ENCODE assay signal across 1 cellular context in the genomic region with DNA sequence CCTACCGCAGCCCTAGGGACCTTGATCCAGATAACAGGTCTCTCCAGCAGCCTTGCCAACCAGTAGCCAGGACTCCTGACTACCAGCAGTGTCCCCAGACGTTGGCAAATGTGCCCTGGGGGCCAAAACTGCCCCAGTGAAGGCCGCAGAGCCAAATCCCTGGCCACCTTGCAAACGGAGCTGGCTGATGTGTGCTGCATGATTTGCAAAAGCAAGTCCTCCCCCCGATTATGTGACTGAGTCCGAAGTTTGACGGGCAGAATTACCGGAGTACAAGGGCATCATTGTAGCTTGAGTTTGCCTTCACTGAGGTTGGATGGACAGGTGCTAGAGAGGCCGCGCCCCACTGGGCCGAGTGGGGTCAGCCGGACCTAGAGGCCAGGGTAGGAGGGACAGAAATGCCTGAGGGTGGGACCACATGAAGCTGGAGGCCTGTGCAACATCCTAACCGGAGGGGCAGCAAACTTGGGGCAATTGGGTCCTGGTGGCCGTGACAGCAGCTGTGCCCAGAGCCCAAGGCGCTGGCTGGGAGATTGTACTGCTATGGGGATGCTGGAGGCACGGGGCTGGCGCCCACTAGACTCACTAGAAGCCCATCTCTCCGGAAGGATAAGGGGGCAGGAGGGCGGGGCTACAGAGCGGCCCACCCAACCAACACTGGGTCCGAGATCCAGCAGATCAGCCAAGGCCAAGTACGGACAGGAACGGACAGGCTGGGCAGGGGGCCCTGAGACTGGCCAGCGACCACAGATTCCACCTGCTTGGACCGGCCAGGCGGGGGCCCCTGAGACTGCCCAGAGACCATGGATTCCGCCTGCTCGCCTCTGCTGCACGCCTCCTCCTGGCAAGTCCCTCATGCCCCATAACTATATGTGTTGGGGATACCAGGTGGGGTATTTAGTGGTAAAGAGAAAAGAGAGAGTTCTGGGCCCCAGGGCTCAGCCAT.
TF ChIP-seq lines count a peak whose summit lies in the region.

No MANE protein-coding gene starts in this region.

TF ChIP-seq in HepG2, 621 proteins besides CTCF, POLR2A, EP300 and RAD21 (continued from another document and continues in another):
- TF ChIP-seq, protein P1, sequence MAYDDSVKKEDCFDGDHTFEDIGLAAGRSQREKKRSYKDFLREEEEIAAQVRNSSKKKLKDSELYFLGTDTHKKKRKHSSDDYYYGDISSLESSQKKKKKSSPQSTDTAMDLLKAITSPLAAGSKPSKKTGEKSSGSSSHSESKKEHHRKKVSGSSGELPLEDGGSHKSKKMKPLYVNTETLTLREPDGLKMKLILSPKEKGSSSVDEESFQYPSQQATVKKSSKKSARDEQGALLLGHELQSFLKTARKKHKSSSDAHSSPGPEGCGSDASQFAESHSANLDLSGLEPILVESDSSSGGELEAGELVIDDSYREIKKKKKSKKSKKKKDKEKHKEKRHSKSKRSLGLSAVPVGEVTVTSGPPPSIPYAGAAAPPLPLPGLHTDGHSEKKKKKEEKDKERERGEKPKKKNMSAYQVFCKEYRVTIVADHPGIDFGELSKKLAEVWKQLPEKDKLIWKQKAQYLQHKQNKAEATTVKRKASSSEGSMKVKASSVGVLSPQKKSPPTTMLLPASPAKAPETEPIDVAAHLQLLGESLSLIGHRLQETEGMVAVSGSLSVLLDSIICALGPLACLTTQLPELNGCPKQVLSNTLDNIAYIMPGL (CRISPR knock-in tag; IDR thresholded peaks at IDR 0.05; ENCODE audit: borderline replicate concordance in 1 of 2, low read depth in 1 of 2) = peak; percentile 21 to 64; a peak in 1 of 4 replicates
- TF ChIP-seq ZSCAN9 (CRISPR knock-in tag; IDR thresholded peaks at IDR 0.05; ENCODE audit: borderline replicate concordance) = 0 out of 2 replicates have a peak, but pooled peaks have one; percentile 17
- peak; percentile 49; the same call in 1 of the 2 replicates for TF ChIP-seq ZFY (CRISPR knock-in tag; IDR thresholded peaks at IDR 0.05)
- no peak for TF ChIP-seq ZNF570 (CRISPR knock-in tag; IDR thresholded peaks at IDR 0.05; ENCODE audit: borderline replicate concordance)
- no peak; the same call in none of the 2 replicates for TF ChIP-seq ZNF816 (CRISPR knock-in tag; IDR thresholded peaks at IDR 0.05; ENCODE audit: borderline replicate concordance)
- TF ChIP-seq HNRNPUL1 (IDR thresholded peaks at IDR 0.05; ENCODE audit: low read depth, low read length) = no peak
- TF ChIP-seq ZNF317 (CRISPR knock-in tag; IDR thresholded peaks at IDR 0.05) = peak; percentile 48; the same call in 1 of the 2 replicates
- TF ChIP-seq ZNF800 (CRISPR knock-in tag; IDR thresholded peaks at IDR 0.05) = no peak
- TF ChIP-seq KMT2A (CRISPR knock-in tag; IDR thresholded peaks at IDR 0.05) = no peak
- TF ChIP-seq BRCA1 (CRISPR knock-in tag; IDR thresholded peaks at IDR 0.05) = no peak
- TF ChIP-seq, protein P2, sequence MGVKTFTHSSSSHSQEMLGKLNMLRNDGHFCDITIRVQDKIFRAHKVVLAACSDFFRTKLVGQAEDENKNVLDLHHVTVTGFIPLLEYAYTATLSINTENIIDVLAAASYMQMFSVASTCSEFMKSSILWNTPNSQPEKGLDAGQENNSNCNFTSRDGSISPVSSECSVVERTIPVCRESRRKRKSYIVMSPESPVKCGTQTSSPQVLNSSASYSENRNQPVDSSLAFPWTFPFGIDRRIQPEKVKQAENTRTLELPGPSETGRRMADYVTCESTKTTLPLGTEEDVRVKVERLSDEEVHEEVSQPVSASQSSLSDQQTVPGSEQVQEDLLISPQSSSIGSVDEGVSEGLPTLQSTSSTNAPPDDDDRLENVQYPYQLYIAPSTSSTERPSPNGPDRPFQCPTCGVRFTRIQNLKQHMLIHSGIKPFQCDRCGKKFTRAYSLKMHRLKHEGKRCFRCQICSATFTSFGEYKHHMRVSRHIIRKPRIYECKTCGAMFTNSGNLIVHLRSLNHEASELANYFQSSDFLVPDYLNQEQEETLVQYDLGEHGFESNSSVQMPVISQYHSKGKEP (CRISPR knock-in tag; IDR thresholded peaks at IDR 0.05) = no peak
- TF ChIP-seq ZNF775 (CRISPR knock-in tag; IDR thresholded peaks at IDR 0.05; ENCODE audit: borderline replicate concordance) = no peak
- peak; percentile 86; the same call in 1 of the 2 replicates for TF ChIP-seq SNAI1 (CRISPR knock-in tag; IDR thresholded peaks at IDR 0.05; ENCODE audit: borderline replicate concordance)
- no peak for TF ChIP-seq ELF1 (CRISPR knock-in tag; IDR thresholded peaks at IDR 0.05)
- no peak for TF ChIP-seq PAWR (CRISPR knock-in tag; IDR thresholded peaks at IDR 0.05; ENCODE audit: borderline replicate concordance)
- TF ChIP-seq, protein P3, sequence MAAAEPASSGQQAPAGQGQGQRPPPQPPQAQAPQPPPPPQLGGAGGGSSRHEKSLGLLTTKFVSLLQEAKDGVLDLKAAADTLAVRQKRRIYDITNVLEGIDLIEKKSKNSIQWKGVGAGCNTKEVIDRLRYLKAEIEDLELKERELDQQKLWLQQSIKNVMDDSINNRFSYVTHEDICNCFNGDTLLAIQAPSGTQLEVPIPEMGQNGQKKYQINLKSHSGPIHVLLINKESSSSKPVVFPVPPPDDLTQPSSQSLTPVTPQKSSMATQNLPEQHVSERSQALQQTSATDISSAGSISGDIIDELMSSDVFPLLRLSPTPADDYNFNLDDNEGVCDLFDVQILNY (CRISPR knock-in tag; conservative IDR thresholded peaks at IDR 0.05) = 0 out of 2 replicates have a peak, but pooled peaks have one; percentile 4
- TF ChIP-seq SNAPC2 (CRISPR knock-in tag; IDR thresholded peaks at IDR 0.05) = peak; percentile 48
- no peak for TF ChIP-seq ZNF576 (CRISPR knock-in tag; IDR thresholded peaks at IDR 0.05)
- TF ChIP-seq GABPB1 (CRISPR knock-in tag; IDR thresholded peaks at IDR 0.05) = peak; percentile 42
- TF ChIP-seq CERS6 (CRISPR knock-in tag; IDR thresholded peaks at IDR 0.05) = no peak
- TF ChIP-seq, protein P4, sequence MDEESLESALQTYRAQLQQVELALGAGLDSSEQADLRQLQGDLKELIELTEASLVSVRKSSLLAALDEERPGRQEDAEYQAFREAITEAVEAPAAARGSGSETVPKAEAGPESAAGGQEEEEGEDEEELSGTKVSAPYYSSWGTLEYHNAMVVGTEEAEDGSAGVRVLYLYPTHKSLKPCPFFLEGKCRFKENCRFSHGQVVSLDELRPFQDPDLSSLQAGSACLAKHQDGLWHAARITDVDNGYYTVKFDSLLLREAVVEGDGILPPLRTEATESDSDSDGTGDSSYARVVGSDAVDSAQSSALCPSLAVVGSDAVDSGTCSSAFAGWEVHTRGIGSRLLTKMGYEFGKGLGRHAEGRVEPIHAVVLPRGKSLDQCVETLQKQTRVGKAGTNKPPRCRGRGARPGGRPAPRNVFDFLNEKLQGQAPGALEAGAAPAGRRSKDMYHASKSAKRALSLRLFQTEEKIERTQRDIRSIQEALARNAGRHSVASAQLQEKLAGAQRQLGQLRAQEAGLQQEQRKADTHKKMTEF (CRISPR knock-in tag; IDR thresholded peaks at IDR 0.05) = peak; percentile 32; the same call in 1 of the 2 replicates
- TF ChIP-seq BHLHE40 (IDR thresholded peaks at IDR 0.05; ENCODE audit: low read length) = no peak
- TF ChIP-seq FOXA3 (CRISPR knock-in tag; IDR thresholded peaks at IDR 0.05) = peak; percentile 42; the same call in 1 of the 2 replicates
- TF ChIP-seq FOXK1 (CRISPR knock-in tag; IDR thresholded peaks at IDR 0.05; ENCODE audit: borderline replicate concordance, low read depth) = no peak
- TF ChIP-seq ZNF12 (CRISPR knock-in tag; IDR thresholded peaks at IDR 0.05) = no peak
- TF ChIP-seq ZNF547 (CRISPR knock-in tag; IDR thresholded peaks at IDR 0.05) = no peak; the same call in 1 of the 2 replicates
- TF ChIP-seq ZNF225 (CRISPR knock-in tag; IDR thresholded peaks at IDR 0.05) = no peak
- no peak for TF ChIP-seq NFRKB (IDR thresholded peaks at IDR 0.05)
- TF ChIP-seq, protein P5, sequence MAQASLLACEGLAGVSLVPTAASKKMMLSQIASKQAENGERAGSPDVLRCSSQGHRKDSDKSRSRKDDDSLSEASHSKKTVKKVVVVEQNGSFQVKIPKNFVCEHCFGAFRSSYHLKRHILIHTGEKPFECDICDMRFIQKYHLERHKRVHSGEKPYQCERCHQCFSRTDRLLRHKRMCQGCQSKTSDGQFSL (CRISPR knock-in tag; IDR thresholded peaks at IDR 0.05) = peak; percentile 55; the same call in 1 of the 2 replicates
- TF ChIP-seq ZNF629 (CRISPR knock-in tag; conservative IDR thresholded peaks at IDR 0.05) = no peak; the same call in 1 of the 2 replicates
- TF ChIP-seq, protein P6, sequence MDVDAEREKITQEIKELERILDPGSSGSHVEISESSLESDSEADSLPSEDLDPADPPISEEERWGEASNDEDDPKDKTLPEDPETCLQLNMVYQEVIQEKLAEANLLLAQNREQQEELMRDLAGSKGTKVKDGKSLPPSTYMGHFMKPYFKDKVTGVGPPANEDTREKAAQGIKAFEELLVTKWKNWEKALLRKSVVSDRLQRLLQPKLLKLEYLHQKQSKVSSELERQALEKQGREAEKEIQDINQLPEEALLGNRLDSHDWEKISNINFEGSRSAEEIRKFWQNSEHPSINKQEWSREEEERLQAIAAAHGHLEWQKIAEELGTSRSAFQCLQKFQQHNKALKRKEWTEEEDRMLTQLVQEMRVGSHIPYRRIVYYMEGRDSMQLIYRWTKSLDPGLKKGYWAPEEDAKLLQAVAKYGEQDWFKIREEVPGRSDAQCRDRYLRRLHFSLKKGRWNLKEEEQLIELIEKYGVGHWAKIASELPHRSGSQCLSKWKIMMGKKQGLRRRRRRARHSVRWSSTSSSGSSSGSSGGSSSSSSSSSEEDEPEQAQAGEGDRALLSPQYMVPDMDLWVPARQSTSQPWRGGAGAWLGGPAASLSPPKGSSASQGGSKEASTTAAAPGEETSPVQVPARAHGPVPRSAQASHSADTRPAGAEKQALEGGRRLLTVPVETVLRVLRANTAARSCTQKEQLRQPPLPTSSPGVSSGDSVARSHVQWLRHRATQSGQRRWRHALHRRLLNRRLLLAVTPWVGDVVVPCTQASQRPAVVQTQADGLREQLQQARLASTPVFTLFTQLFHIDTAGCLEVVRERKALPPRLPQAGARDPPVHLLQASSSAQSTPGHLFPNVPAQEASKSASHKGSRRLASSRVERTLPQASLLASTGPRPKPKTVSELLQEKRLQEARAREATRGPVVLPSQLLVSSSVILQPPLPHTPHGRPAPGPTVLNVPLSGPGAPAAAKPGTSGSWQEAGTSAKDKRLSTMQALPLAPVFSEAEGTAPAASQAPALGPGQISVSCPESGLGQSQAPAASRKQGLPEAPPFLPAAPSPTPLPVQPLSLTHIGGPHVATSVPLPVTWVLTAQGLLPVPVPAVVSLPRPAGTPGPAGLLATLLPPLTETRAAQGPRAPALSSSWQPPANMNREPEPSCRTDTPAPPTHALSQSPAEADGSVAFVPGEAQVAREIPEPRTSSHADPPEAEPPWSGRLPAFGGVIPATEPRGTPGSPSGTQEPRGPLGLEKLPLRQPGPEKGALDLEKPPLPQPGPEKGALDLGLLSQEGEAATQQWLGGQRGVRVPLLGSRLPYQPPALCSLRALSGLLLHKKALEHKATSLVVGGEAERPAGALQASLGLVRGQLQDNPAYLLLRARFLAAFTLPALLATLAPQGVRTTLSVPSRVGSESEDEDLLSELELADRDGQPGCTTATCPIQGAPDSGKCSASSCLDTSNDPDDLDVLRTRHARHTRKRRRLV (CRISPR knock-in tag; IDR thresholded peaks at IDR 0.05) = peak; percentile 77; the same call in 1 of the 2 replicates
- 0 out of 2 replicates have a peak, but pooled peaks have one; percentile 27 for TF ChIP-seq POLR2AphosphoS5 (IDR thresholded peaks at IDR 0.05; ENCODE audit: low read depth, low read length)
- TF ChIP-seq KLF9 (CRISPR knock-in tag; IDR thresholded peaks at IDR 0.05; ENCODE audit: low read depth) = no peak
- peak; percentile 54; the same call in 1 of the 2 replicates for TF ChIP-seq CREM (IDR thresholded peaks at IDR 0.05)
- TF ChIP-seq CREM (CRISPR knock-in tag; IDR thresholded peaks at IDR 0.05) = no peak
- TF ChIP-seq ATF7 (IDR thresholded peaks at IDR 0.05) = no peak
- no peak for TF ChIP-seq ATF7 (CRISPR knock-in tag; IDR thresholded peaks at IDR 0.05)
- no peak; the same call in 1 of the 2 replicates for TF ChIP-seq TMF1 (CRISPR knock-in tag; IDR thresholded peaks at IDR 0.05; ENCODE audit: low read depth)
- TF ChIP-seq HNRNPK (IDR thresholded peaks at IDR 0.05; ENCODE audit: low read depth, low read length, poor library complexity, severe bottlenecking) = no peak
- peak; percentile 70 for TF ChIP-seq SPEN (CRISPR knock-in tag; IDR thresholded peaks at IDR 0.05; ENCODE audit: low read depth)
- no peak for TF ChIP-seq TEAD2 (CRISPR knock-in tag; IDR thresholded peaks at IDR 0.05)
- TF ChIP-seq NFYB (CRISPR knock-in tag; IDR thresholded peaks at IDR 0.05) = 0 out of 2 replicates have a peak, but pooled peaks have one; percentile 11
- TF ChIP-seq KMT2B (CRISPR knock-in tag; IDR thresholded peaks at IDR 0.05) = no peak
- TF ChIP-seq ZSCAN25 (CRISPR knock-in tag; IDR thresholded peaks at IDR 0.05) = no peak; the same call in 1 of the 2 replicates
- no peak for TF ChIP-seq ZNF788 (CRISPR knock-in tag; IDR thresholded peaks at IDR 0.05; ENCODE audit: borderline replicate concordance)
- 0 out of 2 replicates have a peak, but pooled peaks have one; percentile 36 for TF ChIP-seq MXD4 (CRISPR knock-in tag; IDR thresholded peaks at IDR 0.05)
